Comparison of ENCODE assay signal across 25 cellular contexts in genomic region chr6:132648828-132649227, GRCh38. TPM values are rescaled to one million over a fixed set of nuclear protein-coding genes. Genes with fewer than 3 reads are reported as not detected.
DNase-seq lines count a peak whose midpoint lies in the region; ATAC-seq, FAIRE-seq and TF ChIP-seq lines count a peak whose summit lies in the region.
"Had no signal": no experiment of that assay in that cellular context is flagged by ENCODE, and none has a peak within 500 bp of the region (broad histone marks: within the 10 kb centered on the region; RNA-seq: fewer than 3 reads in every experiment).

No MANE protein-coding gene starts in this region.

- H3K4me3 ChIP-seq in body of pancreas (no peak overlapping the region), pancreas (no peak overlapping the region), WERI-Rb-1 (ENCODE audit: low read depth, low read length) (no peak overlapping the region)
- H3K4me3 ChIP-seq: BLaER1, GM12878, GM23248, K562 had no signal

- H3K27ac Mint-ChIP-seq in activated CD8-positive, alpha-beta memory T cell treated with anti-CD3 and anti-CD28 coated beads, Interleukin-2, amount 10 ng/mL, durations not matched to agents 7 days and 5 days = no peak overlapping the region
- H3K27ac Mint-ChIP-seq: CD4-positive, alpha-beta T cell; H9; HFFc6 had no signal

- H3K9me3 ChIP-seq in body of pancreas (no peaks in the 10 kb centered on the region), pancreas (no peaks in the 10 kb centered on the region), WERI-Rb-1 (ENCODE audit: severe bottlenecking) (no peaks in the 10 kb centered on the region)
- H3K9me3 ChIP-seq: BLaER1, Caco-2 had no signal

- no peaks in the 10 kb centered on the region for H3K36me3 ChIP-seq in body of pancreas (replicated peaks in 1 of 2; ENCODE audit: insufficient read depth in 1 of 2, low read depth in 2 of 2)
- H3K36me3 ChIP-seq in pancreas = no peaks in the 10 kb centered on the region
- H3K36me3 ChIP-seq in WERI-Rb-1 = no peaks in the 10 kb centered on the region
- H3K36me3 ChIP-seq: BLaER1 had no signal

- H3K27me3 ChIP-seq in body of pancreas = no peaks in the 10 kb centered on the region
- H3K27me3 ChIP-seq in pancreas = no peaks in the 10 kb centered on the region
- peaks cover 64% of the 10 kb centered on the region for H3K27me3 ChIP-seq in WERI-Rb-1 (ENCODE audit: insufficient read depth, low read depth, severe bottlenecking)
- H3K27me3 ChIP-seq: BLaER1 had no signal

- no peaks in the 10 kb centered on the region for H3K9me3 Mint-ChIP-seq in activated CD8-positive, alpha-beta memory T cell treated with anti-CD3 and anti-CD28 coated beads, Interleukin-2, amount 10 ng/mL, durations not matched to agents 7 days and 5 days (ENCODE audit: low read depth)
- H3K9me3 Mint-ChIP-seq: CD4-positive, alpha-beta T cell; H9; HFFc6 had no signal

- FAIRE-seq in pancreas (lab: Jason Lieb, UNC) = no peak
- FAIRE-seq: HepG2, K562 had no signal

- WGBS in body of pancreas, 2 donors = 26 to 27% methylated on average over 2 of the region's 2 CpGs
- WGBS in pancreas, 2 donors = 18 to 23% methylated on average over 2 of the region's 2 CpGs

- H3K27ac ChIP-seq in body of pancreas = peak overlapping the region in 1 of 4 donors; percentile 33
- no peak overlapping the region for H3K27ac ChIP-seq in pancreas
- no peak overlapping the region for H3K27ac ChIP-seq in WERI-Rb-1
- H3K27ac ChIP-seq: BLaER1, GM23248 had no signal

- H3K4me3 Mint-ChIP-seq in activated CD8-positive, alpha-beta memory T cell treated with anti-CD3 and anti-CD28 coated beads, Interleukin-2, amount 10 ng/mL, durations not matched to agents 7 days and 5 days = no peak overlapping the region
- H3K4me3 Mint-ChIP-seq: CD4-positive, alpha-beta T cell; H9; HFFc6 had no signal

- DNase-seq in LHCN-M2 (ENCODE audit: low read depth) = peak; percentile 49
- peak; percentile 36 for DNase-seq in NCI-H146 (lab: John Stamatoyannopoulos, UW)
- peak in 1 of 4 donors; percentile 16 for DNase-seq in body of pancreas
- peak in 1 of 6 donors; percentile 27 for DNase-seq in pancreas
- no peak for DNase-seq in OCI-M1 (lab: John Stamatoyannopoulos, UW)
- DNase-seq in activated CD8-positive, alpha-beta memory T cell treated with anti-CD3 and anti-CD28 coated beads, Interleukin-2, amount 10 ng/mL, durations not matched to agents 7 days and 5 days = no peak
- DNase-seq in WERI-Rb-1 = no peak
- DNase-seq: ACHN; Caco-2; CD4-positive, alpha-beta T cell; DMS 273 treated with DMSO at 0.1 percent for 48 hours; DMS79 treated with DMSO at 0.1 percent for 48 hours; H9; NCI-H1105 treated with DMSO at 0.1 percent for 48 hours; NCI-H1694 treated with DMSO at 0.1 percent for 48 hours; NCI-H2081 treated with DMSO at 0.1 percent for 48 hours; NCI-H2171 treated with DMSO at 0.1 percent for 48 hours; NCI-H524 treated with DMSO at 0.1 percent for 48 hours had no signal

- intact Hi-C loops in body of pancreas (cut with DNase I) = no loop called here
- intact Hi-C loops in pancreas (cut with DNase I) = no loop called here

- H3K36me3 Mint-ChIP-seq in activated CD8-positive, alpha-beta memory T cell treated with anti-CD3 and anti-CD28 coated beads, Interleukin-2, amount 10 ng/mL, durations not matched to agents 7 days and 5 days = no peaks in the 10 kb centered on the region

- TF ChIP-seq POLR2A in body of pancreas (IDR thresholded peaks at IDR 0.05) = no peak

- H3K4me1 ChIP-seq in body of pancreas = peaks cover 11% of the 10 kb centered on the region
- H3K4me1 ChIP-seq in pancreas = peaks cover 7 to 16% (median 7%) of the 10 kb centered on the region in 3 donors
- H3K4me1 ChIP-seq: BLaER1, Caco-2 had no signal

- peaks cover 7% of the 10 kb centered on the region for H3K4me1 Mint-ChIP-seq in activated CD8-positive, alpha-beta memory T cell treated with anti-CD3 and anti-CD28 coated beads, Interleukin-2, amount 10 ng/mL, durations not matched to agents 7 days and 5 days
- H3K4me1 Mint-ChIP-seq: H9 had no signal

- TF ChIP-seq CTCF in body of pancreas (IDR thresholded peaks at IDR 0.05) = no peak
- no peak for TF ChIP-seq CTCF in pancreas (IDR thresholded peaks at IDR 0.05)
- TF ChIP-seq CTCF in WERI-Rb-1 (IDR thresholded peaks at IDR 0.05; ENCODE audit: low read depth, low read length) = no peak

- peaks cover 20% of the 10 kb centered on the region for H3K27me3 Mint-ChIP-seq in activated CD8-positive, alpha-beta memory T cell treated with anti-CD3 and anti-CD28 coated beads, Interleukin-2, amount 10 ng/mL, durations not matched to agents 7 days and 5 days
- H3K27me3 Mint-ChIP-seq: CD4-positive, alpha-beta T cell had no signal

- ATAC-seq in body of pancreas (peak; percentile 45), pancreas (peak in 3 of 4 donors; percentile 36 to 81 (median 69))
- no peak for ATAC-seq in activated CD8-positive, alpha-beta memory T cell treated with anti-CD3 and anti-CD28 coated beads, Interleukin-2, amount 10 ng/mL, durations not matched to agents 7 days and 5 days
- ATAC-seq: HepG2, K562, SK-N-SH treated with all-trans-retinoic acid at 6 μM for 48 hours had no signal

- CTCF ChIA-PET in activated CD8-positive, alpha-beta memory T cell treated with anti-CD3 and anti-CD28 coated beads, Interleukin-2, amount 10 ng/mL, durations not matched to agents 7 days and 5 days (lab: Charles Lee) = interaction anchor here (1.0 to 1.3 kb wide), 2 partner anchors 19 to 21 kb away, joined by 3 read pairs; no protein-coding TSS in a partner anchor

RNA-seq across cellular contexts. Expression of gene TAAR1, which starts 10.2 kb away (rescaled TPM):
- total RNA-seq in LHCN-M2 (2014; rRNA removed) (not detected in 2 replicates), body of pancreas (not detected), pancreas (not detected)
- not detected for polyA plus RNA-seq in LHCN-M2 (2012)
- under 1 TPM in 1 of 2 donors, not detected in 1; 0.33 TPM for polyA plus RNA-seq in pancreas
- total RNA-seq in activated CD8-positive, alpha-beta memory T cell treated with anti-CD3 and anti-CD28 coated beads, Interleukin-2, amount 10 ng/mL, durations not matched to agents 7 days and 5 days = not detected
- total RNA-seq: Caco-2; CD4-positive, alpha-beta T cell; GM12878; GM23248; H9; HepG2; HFFc6; K562 had no signal
- polyA plus RNA-seq: GM12878, GM23248, HepG2, K562 had no signal

RNA-seq across cellular contexts. Expression of gene TAAR2, which starts 24.8 kb away (rescaled TPM):
- total RNA-seq in LHCN-M2 (2014; rRNA removed) (not detected in 2 replicates), body of pancreas (not detected), pancreas (not detected)
- not detected for polyA plus RNA-seq in LHCN-M2 (2012)
- polyA plus RNA-seq in pancreas = not detected
- not detected for total RNA-seq in activated CD8-positive, alpha-beta memory T cell treated with anti-CD3 and anti-CD28 coated beads, Interleukin-2, amount 10 ng/mL, durations not matched to agents 7 days and 5 days
- total RNA-seq: Caco-2; CD4-positive, alpha-beta T cell; GM12878; GM23248; H9; HepG2; HFFc6; K562 had no signal
- polyA plus RNA-seq: GM12878, GM23248, HepG2, K562 had no signal

RNA-seq across cellular contexts. Expression of gene TAAR5, which starts 59.3 kb away (rescaled TPM):
- total RNA-seq in LHCN-M2 (2014; rRNA removed) = not detected in 2 replicates
- polyA plus RNA-seq in LHCN-M2 (2012) = not detected
- not detected for total RNA-seq in body of pancreas
- total RNA-seq in pancreas = not detected
- not detected for polyA plus RNA-seq in pancreas
- not detected for total RNA-seq in activated CD8-positive, alpha-beta memory T cell treated with anti-CD3 and anti-CD28 coated beads, Interleukin-2, amount 10 ng/mL, durations not matched to agents 7 days and 5 days
- total RNA-seq: Caco-2; CD4-positive, alpha-beta T cell; GM12878; GM23248; H9; HepG2; HFFc6; K562 had no signal
- polyA plus RNA-seq: GM12878, GM23248, HepG2, K562 had no signal

Comparison
In these comparisons a context has a peak if more than half of its experiments do, and no peak if none do; other contexts are left out.
1. DNase-seq: peak in LHCN-M2 (single experiment) and NCI-H146 (single experiment); none in OCI-M1 (single experiment), activated CD8-positive, alpha-beta memory T cell treated with anti-CD3 and anti-CD28 coated beads, Interleukin-2, amount 10 ng/mL, durations not matched to agents 7 days and 5 days (single experiment) and WERI-Rb-1 (single experiment).